11 cellular contexts compared by ENCODE assay signal in genomic region chr17:57211543-57211942, GRCh38. TPM values are rescaled to one million over a fixed set of nuclear protein-coding genes. Genes with fewer than 3 reads are reported as not detected.
DNase-seq lines count a peak whose midpoint lies in the region; ATAC-seq, FAIRE-seq and TF ChIP-seq lines count a peak whose summit lies in the region.
"Had no signal": no experiment of that assay in that cellular context is flagged by ENCODE, and none has a peak within 500 bp of the region (broad histone marks: within the 10 kb centered on the region; RNA-seq: fewer than 3 reads in every experiment).

No MANE protein-coding gene starts in this region.

- no peak for FAIRE-seq in astrocyte (lab: Jason Lieb, UNC)
- FAIRE-seq: pancreas had no signal

- no peaks in the 10 kb centered on the region; the same call in 1 of the 2 replicates for H3K27me3 ChIP-seq in GM23248 (replicated peaks; ENCODE audit: insufficient read depth)
- no peaks in the 10 kb centered on the region for H3K27me3 ChIP-seq in astrocyte (ENCODE audit: insufficient read depth, low read length)
- no peaks in the 10 kb centered on the region for H3K27me3 ChIP-seq in gastrocnemius medialis
- H3K27me3 ChIP-seq: pancreas, testis had no signal

- H3K4me3 Mint-ChIP-seq in astrocyte (ENCODE audit: unreplicated experiment) (no peak overlapping the region), chondrocyte (ENCODE audit: unreplicated experiment) (no peak overlapping the region)
- H3K4me3 Mint-ChIP-seq in activated CD4-positive, alpha-beta T cell treated with anti-CD3 and anti-CD28 coated beads, Interleukin-2, amount 10 ng/mL, durations not matched to agents 7 days and 5 days, result no peak overlapping the region

- H2AFZ ChIP-seq in GM23248, result no peak overlapping the region
- H2AFZ ChIP-seq in astrocyte (ENCODE audit: low read depth, low read length), result no peak overlapping the region

- H3K36me3 Mint-ChIP-seq in astrocyte (ENCODE audit: low read depth, unreplicated experiment) (no peaks in the 10 kb centered on the region), chondrocyte (ENCODE audit: low read depth) (peaks cover 1% of the 10 kb centered on the region)
- no peaks in the 10 kb centered on the region for H3K36me3 Mint-ChIP-seq in activated CD4-positive, alpha-beta T cell treated with anti-CD3 and anti-CD28 coated beads, Interleukin-2, amount 10 ng/mL, durations not matched to agents 7 days and 5 days (ENCODE audit: low read depth)

- H3K27me3 Mint-ChIP-seq in astrocyte (ENCODE audit: low read depth, unreplicated experiment), result no peaks in the 10 kb centered on the region
- no peaks in the 10 kb centered on the region for H3K27me3 Mint-ChIP-seq in chondrocyte (ENCODE audit: low read depth)
- H3K27me3 Mint-ChIP-seq in activated CD4-positive, alpha-beta T cell treated with anti-CD3 and anti-CD28 coated beads, Interleukin-2, amount 10 ng/mL, durations not matched to agents 7 days and 5 days, result peaks cover 12% of the 10 kb centered on the region

- H3K27ac Mint-ChIP-seq in astrocyte (ENCODE audit: unreplicated experiment) (no peak overlapping the region), chondrocyte (ENCODE audit: unreplicated experiment) (no peak overlapping the region)
- no peak overlapping the region for H3K27ac Mint-ChIP-seq in activated CD4-positive, alpha-beta T cell treated with anti-CD3 and anti-CD28 coated beads, Interleukin-2, amount 10 ng/mL, durations not matched to agents 7 days and 5 days

- no peak for TF ChIP-seq CTCF in astrocyte (IDR thresholded peaks at IDR 0.05; ENCODE audit: insufficient read depth, low read depth, low read length)
- no peak for TF ChIP-seq CTCF in chondrocyte (IDR thresholded peaks at IDR 0.05)
- no peak for TF ChIP-seq CTCF in gastrocnemius medialis (IDR thresholded peaks at IDR 0.05 in 4 of 5, conservative IDR thresholded peaks at IDR 0.05 in 1 of 5)

- H3K4me1 Mint-ChIP-seq in astrocyte (ENCODE audit: low read depth, unreplicated experiment) (peaks cover 9% of the 10 kb centered on the region), chondrocyte (ENCODE audit: low read depth) (peaks cover 18% of the 10 kb centered on the region)
- H3K4me1 Mint-ChIP-seq in activated CD4-positive, alpha-beta T cell treated with anti-CD3 and anti-CD28 coated beads, Interleukin-2, amount 10 ng/mL, durations not matched to agents 7 days and 5 days, result peaks cover 4% of the 10 kb centered on the region

- no peak for TF ChIP-seq POLR2A in gastrocnemius medialis (IDR thresholded peaks at IDR 0.05)

- H3K27ac ChIP-seq in GM23248, result no peak overlapping the region
- H3K27ac ChIP-seq in astrocyte (ENCODE audit: low read depth, low read length), result peak overlapping the region; percentile 54
- H3K27ac ChIP-seq in gastrocnemius medialis, result no peak overlapping the region
- H3K27ac ChIP-seq: pancreas, testis had no signal

- H3K4me3 ChIP-seq in GM23248 (no peak overlapping the region), astrocyte (ENCODE audit: insufficient read depth, low read depth, low read length) (no peak overlapping the region), gastrocnemius medialis (no peak overlapping the region)
- H3K4me3 ChIP-seq: pancreas, testis had no signal

- H3K4me2 ChIP-seq in GM23248 (ENCODE audit: unreplicated experiment) (no peak overlapping the region), astrocyte (ENCODE audit: low read length) (peak overlapping the region; percentile 15)

- H3K9me3 Mint-ChIP-seq in astrocyte (ENCODE audit: unreplicated experiment) (peaks cover 13% of the 10 kb centered on the region), chondrocyte (ENCODE audit: low read depth) (peaks cover 16% of the 10 kb centered on the region)
- no peaks in the 10 kb centered on the region for H3K9me3 Mint-ChIP-seq in activated CD4-positive, alpha-beta T cell treated with anti-CD3 and anti-CD28 coated beads, Interleukin-2, amount 10 ng/mL, durations not matched to agents 7 days and 5 days

- H3K9me3 ChIP-seq in GM23248 (ENCODE audit: low read depth), result no peaks in the 10 kb centered on the region
- peaks cover 3% of the 10 kb centered on the region for H3K9me3 ChIP-seq in astrocyte (ENCODE audit: insufficient read depth, low read depth, low read length)
- no peaks in the 10 kb centered on the region for H3K9me3 ChIP-seq in gastrocnemius medialis
- H3K9me3 ChIP-seq: pancreas, testis had no signal

- H3K9me2 ChIP-seq in GM23248 (ENCODE audit: insufficient read depth), result 0 out of 2 replicates have a peak, but pooled peaks cover 3% of the 10 kb centered on the region

- 15 to 21% methylated on average over 4 of the region's 4 CpGs for WGBS in GM23248 (ENCODE audit: low coverage in 1 of 2, low lambda C conversion rate in 2 of 2, missing lambda C conversion rate in 2 of 2), 2 experiments

- no peaks in the 10 kb centered on the region for H3K36me3 ChIP-seq in GM23248 (ENCODE audit: low read depth)
- H3K36me3 ChIP-seq in astrocyte (ENCODE audit: insufficient read depth, low read length), result no peaks in the 10 kb centered on the region
- H3K36me3 ChIP-seq in gastrocnemius medialis, result no peaks in the 10 kb centered on the region
- H3K36me3 ChIP-seq: pancreas had no signal

- CTCF ChIA-PET in activated CD4-positive, alpha-beta T cell treated with anti-CD3 and anti-CD28 coated beads, Interleukin-2, amount 10 ng/mL, durations not matched to agents 7 days and 5 days (lab: Charles Lee), result interaction anchor here (0.7 kb wide), 1 partner anchor 229 kb away, joined by 3 read pairs; no protein-coding TSS in a partner anchor

- peak; percentile 62 for DNase-seq in GM23248
- peak; percentile 85 for DNase-seq in M059J (ENCODE audit: low read depth)
- DNase-seq in astrocyte (ENCODE audit: low read depth), result peak; percentile 57
- peak; percentile 12 to 61 for DNase-seq in lung microvascular endothelial cell (ENCODE audit: low read depth in 2 of 2)
- no peak for DNase-seq in chondrocyte (ENCODE audit: low spot score)
- DNase-seq in activated CD4-positive, alpha-beta T cell treated with anti-CD3 and anti-CD28 coated beads, Interleukin-2, amount 10 ng/mL, durations not matched to agents 7 days and 5 days, result no peak
- DNase-seq in gastrocnemius medialis, result no peak
- DNase-seq in left cardiac atrium, result no peak
- DNase-seq: NCI-H82, pancreas, testis had no signal

- no peaks in the 10 kb centered on the region for H3K79me2 ChIP-seq in GM23248 (ENCODE audit: insufficient read depth)
- H3K79me2 ChIP-seq in astrocyte (ENCODE audit: insufficient read depth, low read length), result no peaks in the 10 kb centered on the region

- H3K9ac ChIP-seq in GM23248, result no peak overlapping the region
- H3K9ac ChIP-seq in astrocyte (ENCODE audit: low read length), result no peak overlapping the region

- in situ Hi-C loops in GM23248 (cut with MboI), result no loop called here
- in situ Hi-C loops in gastrocnemius medialis (cut with MboI; ENCODE audit: low sequenced_read_pairs in 4 of 4), result no loop called here

- intact Hi-C loops in gastrocnemius medialis (cut with DNase I; ENCODE audit: low total_unique reads), result no loop called here
- intact Hi-C loops in left cardiac atrium (cut with DNase I), result no loop called here

- POLR2A ChIA-PET in activated CD4-positive, alpha-beta T cell treated with anti-CD3 and anti-CD28 coated beads, Interleukin-2, amount 10 ng/mL, durations not matched to agents 7 days and 5 days (lab: Charles Lee), result no interaction called here

- ATAC-seq in gastrocnemius medialis (no peak), left cardiac atrium (no peak)
- ATAC-seq: pancreas had no signal

- H4K20me1 ChIP-seq in GM23248 (ENCODE audit: insufficient read depth) (no peaks in the 10 kb centered on the region), astrocyte (ENCODE audit: insufficient read depth, low read length) (no peaks in the 10 kb centered on the region)

- H3K4me1 ChIP-seq in GM23248 (ENCODE audit: insufficient read depth) (peaks cover 13% of the 10 kb centered on the region), astrocyte (ENCODE audit: insufficient read depth, low read length) (peaks cover 18% of the 10 kb centered on the region), gastrocnemius medialis (no peaks in the 10 kb centered on the region)
- H3K4me1 ChIP-seq: pancreas, testis had no signal

- 0 out of 2 replicates have a peak, but pooled peaks cover 4% of the 10 kb centered on the region for H3F3A ChIP-seq in GM23248 (ENCODE audit: insufficient read depth)

RNA-seq across cellular contexts. Expression of gene MSI2, which starts 44.8 kb away (rescaled TPM):
- 17.9 and 18.2 TPM in 2 replicates for total RNA-seq in GM23248 (2014; rRNA removed; shearing (Covaris generic))
- 4.3 and 5.1 TPM in 2 replicates for polyA plus RNA-seq in GM23248 (2016; fragmentation: Nextera tagmentation; extraction: Ambion mirVana)
- total RNA-seq in M059J (2014; rRNA removed; shearing (Covaris generic)), result 16.1 and 28.6 TPM in 2 replicates
- 53.7 and 67.9 TPM in 2 replicates for total RNA-seq in astrocyte
- 5.7 and 8.3 TPM in 2 replicates for total RNA-seq in lung microvascular endothelial cell
- total RNA-seq in chondrocyte, result 23.1 to 55.2 TPM (median 25.5 TPM) in 3 replicates
- total RNA-seq in activated CD4-positive, alpha-beta T cell treated with anti-CD3 and anti-CD28 coated beads, Interleukin-2, amount 10 ng/mL, durations not matched to agents 7 days and 5 days, result 10 to 100 TPM; 87.6 to 96.0 TPM
- total RNA-seq in gastrocnemius medialis, result 10 to 100 TPM; 33.1 to 66.2 (median 48.5) TPM
- 10 to 100 TPM; 84.1 to 95.5 TPM for total RNA-seq in left cardiac atrium

Comparison
In these comparisons a context has a peak if more than half of its experiments do, and no peak if none do; other contexts are left out.
1. DNase-seq: peak in GM23248 (single experiment), M059J (single experiment), astrocyte (single experiment) and lung microvascular endothelial cell (2 of 2); none in chondrocyte (single experiment), activated CD4-positive, alpha-beta T cell treated with anti-CD3 and anti-CD28 coated beads, Interleukin-2, amount 10 ng/mL, durations not matched to agents 7 days and 5 days (single experiment), gastrocnemius medialis (0 of 2) and left cardiac atrium (single experiment).